ENCODE assay signal across 9 cellular contexts in genomic region chr16:2533142-2533755, GRCh38. TPM values are rescaled to one million over a fixed set of nuclear protein-coding genes. Genes with fewer than 3 reads are reported as not detected.
DNase-seq lines count a peak whose midpoint lies in the region; ATAC-seq and TF ChIP-seq lines count a peak whose summit lies in the region.
"Not testable (repeated sequence)": the region's sequence is repeated elsewhere in the genome, so short reads cannot be mapped to it uniquely, and the experiment has no call there.
"Had no signal": no experiment of that assay in that cellular context is flagged by ENCODE, and none has a peak within 500 bp of the region (broad histone marks: within the 10 kb centered on the region; RNA-seq: fewer than 3 reads in every experiment).

No MANE protein-coding gene starts in this region.

- peak overlapping the region; percentile 51 for H4K91ac ChIP-seq in trophoblast cell (ENCODE audit: low read depth, low read length)

- not testable (repeated sequence) for H3K36me3 Mint-ChIP-seq in activated CD4-positive, alpha-beta T cell treated with anti-CD3 and anti-CD28 coated beads, Interleukin-2, amount 10 ng/mL, durations not matched to agents 7 days and 5 days (ENCODE audit: low read depth); brain

- not testable (repeated sequence) for H4K20me1 ChIP-seq in MM.1S (ENCODE audit: insufficient read depth, low read length)

- not testable (repeated sequence) for H3K36me3 ChIP-seq in MM.1S (replicated peaks; ENCODE audit: insufficient read depth, low read length)
- H3K36me3 ChIP-seq in lung (ENCODE audit: control insufficient read depth in 2 of 2, insufficient read depth in 2 of 2, low read length in 2 of 2) (peaks cover 0 to 18% of the 10 kb centered on the region in 2 donors), trophoblast cell (ENCODE audit: control insufficient read depth in 1 of 2, insufficient read depth in 2 of 2, low read length in 2 of 2) (peaks cover 23 to 27% of the 10 kb centered on the region in 2 experiments), tibial nerve (peaks cover 0 to 22% (median 0%) of the 10 kb centered on the region in 3 donors)

- H3K4me1 Mint-ChIP-seq in activated CD4-positive, alpha-beta T cell treated with anti-CD3 and anti-CD28 coated beads, Interleukin-2, amount 10 ng/mL, durations not matched to agents 7 days and 5 days, result peaks cover 31% of the 10 kb centered on the region
- H3K4me1 Mint-ChIP-seq in brain, result peaks cover 32% of the 10 kb centered on the region

- peak overlapping the region; percentile 68 for H4K8ac ChIP-seq in trophoblast cell (ENCODE audit: low read depth, low read length)

- not testable (repeated sequence) for H3K9me3 Mint-ChIP-seq in activated CD4-positive, alpha-beta T cell treated with anti-CD3 and anti-CD28 coated beads, Interleukin-2, amount 10 ng/mL, durations not matched to agents 7 days and 5 days; brain

- H3F3A ChIP-seq in MM.1S (ENCODE audit: insufficient read depth, low read length), result peaks cover 26% of the 10 kb centered on the region

- not testable (repeated sequence) for H3K9me2 ChIP-seq in MM.1S (replicated peaks; ENCODE audit: insufficient read depth, low read length)

- not testable (repeated sequence) for TF ChIP-seq CTCF in MM.1S (IDR thresholded peaks at IDR 0.05; ENCODE audit: low read length); brain (conservative IDR thresholded peaks at IDR 0.05); fibroblast of mammary gland (conservative IDR thresholded peaks at IDR 0.05; ENCODE audit: control insufficient read depth, insufficient read depth, low read depth, low read length); lung (IDR thresholded peaks at IDR 0.05; ENCODE audit: control extremely low read depth, extremely low read depth); tibial nerve (IDR thresholded peaks at IDR 0.05)

- H2BK12ac ChIP-seq in trophoblast cell (ENCODE audit: low read length), result not testable (repeated sequence)

- CTCF ChIA-PET in activated CD4-positive, alpha-beta T cell treated with anti-CD3 and anti-CD28 coated beads, Interleukin-2, amount 10 ng/mL, durations not matched to agents 7 days and 5 days (lab: Charles Lee), result interaction anchor here (1.1 to 1.4 kb wide), 2 partner anchors 13 to 60 kb away, joined by 4 to 7 read pairs; partner anchors contain the start of gene AMDHD2

- peaks cover 14% of the 10 kb centered on the region for H3K79me1 ChIP-seq in trophoblast cell (ENCODE audit: low read length)

- H2BK120ac ChIP-seq in trophoblast cell (ENCODE audit: insufficient read depth, low read length, poor library complexity), result peak overlapping the region; percentile 29

- peak overlapping the region; percentile 90 for H3K4me3 Mint-ChIP-seq in activated CD4-positive, alpha-beta T cell treated with anti-CD3 and anti-CD28 coated beads, Interleukin-2, amount 10 ng/mL, durations not matched to agents 7 days and 5 days
- H3K4me3 Mint-ChIP-seq in brain, result peak overlapping the region; percentile 91 to 98 (median 96)

- H3K27me3 ChIP-seq in MM.1S (replicated peaks; ENCODE audit: insufficient read depth, low read length); lung (ENCODE audit: control insufficient read depth, insufficient read depth); trophoblast cell (ENCODE audit: insufficient read depth, low read length); tibial nerve: not testable (repeated sequence)

- H3K4me3 ChIP-seq in MM.1S (ENCODE audit: low read length) (peak overlapping the region; percentile 70), fibroblast of mammary gland (ENCODE audit: control insufficient read depth, low read depth, low read length) (peak overlapping the region; percentile 47), tibial nerve (peak overlapping the region; percentile 52 to 81 (median 70))
- H3K4me3 ChIP-seq in lung; trophoblast cell (ENCODE audit: low read depth, low read length): not testable (repeated sequence)

- DNase-seq in DMS53 (lab: John Stamatoyannopoulos, UW) (peak; percentile 62), trophoblast cell (peak in 1 of 2 donors; percentile 59)
- not testable (repeated sequence) for DNase-seq in MM.1S; activated CD4-positive, alpha-beta T cell treated with anti-CD3 and anti-CD28 coated beads, Interleukin-2, amount 10 ng/mL, durations not matched to agents 7 days and 5 days; fibroblast of mammary gland (ENCODE audit: low read depth); lung (ENCODE audit: low spot score); tibial nerve (ENCODE audit: low spot score in 2 of 2)

- not testable (repeated sequence) for TF ChIP-seq EP300 in tibial nerve (IDR thresholded peaks at IDR 0.05)

- H3K27ac Mint-ChIP-seq in activated CD4-positive, alpha-beta T cell treated with anti-CD3 and anti-CD28 coated beads, Interleukin-2, amount 10 ng/mL, durations not matched to agents 7 days and 5 days, result peak overlapping the region; percentile 99
- H3K27ac Mint-ChIP-seq in brain, result peak overlapping the region; percentile 93 to 97 (median 96)

- 30 to 32% methylated on average over 15 to 16 of the region's 16 CpGs for WGBS in lung, 2 donors
- WGBS in trophoblast cell (ENCODE audit: extremely low coverage, insufficient coverage, insufficient read length), result no CpG with 5 or more reads among the region's 16 CpGs
- WGBS in tibial nerve, 2 donors, result 34 to 35% methylated on average over 16 of the region's 16 CpGs

- not testable (repeated sequence) for H3K9me3 ChIP-seq in MM.1S (replicated peaks; ENCODE audit: insufficient read depth, low read length); lung (ENCODE audit: control insufficient read depth in 2 of 2, insufficient read depth in 1 of 2, low read length in 1 of 2); trophoblast cell (ENCODE audit: insufficient read depth, low read depth, low read length); tibial nerve

- not testable (repeated sequence) for H2AK5ac ChIP-seq in trophoblast cell (ENCODE audit: low read length)

- not testable (repeated sequence) for H3K4ac ChIP-seq in trophoblast cell (ENCODE audit: low read depth, low read length)

- not testable (repeated sequence) for H3K79me2 ChIP-seq in MM.1S (ENCODE audit: low read length); trophoblast cell (ENCODE audit: control insufficient read depth, insufficient read depth, low read length, poor library complexity)

- POLR2A ChIA-PET in activated CD4-positive, alpha-beta T cell treated with anti-CD3 and anti-CD28 coated beads, Interleukin-2, amount 10 ng/mL, durations not matched to agents 7 days and 5 days (lab: Charles Lee), result interaction anchor here (0.6 to 1.5 kb wide), 2 partner anchors 13 to 178 kb away, joined by 3 to 7 read pairs; partner anchors contain the start of gene AMDHD2

- not testable (repeated sequence) for H3K14ac ChIP-seq in trophoblast cell (ENCODE audit: low read length)

- H3K23ac ChIP-seq in trophoblast cell (ENCODE audit: low read length), result not testable (repeated sequence)

- peak overlapping the region; percentile 70; the same call in 1 of the 2 replicates for H3K4me2 ChIP-seq in MM.1S (ENCODE audit: low read depth, low read length)
- peak overlapping the region; percentile 73 for H3K4me2 ChIP-seq in trophoblast cell (ENCODE audit: low read length)

- H3K18ac ChIP-seq in trophoblast cell (ENCODE audit: low read length), result not testable (repeated sequence)

- TF ChIP-seq POLR2A in tibial nerve (IDR thresholded peaks at IDR 0.05), result not testable (repeated sequence)

- peak overlapping the region; percentile 80; the same call in 1 of the 2 replicates for H3K9ac ChIP-seq in MM.1S (ENCODE audit: low read length)
- H3K9ac ChIP-seq in trophoblast cell (ENCODE audit: low read length), result not testable (repeated sequence)

- not testable (repeated sequence) for H3K27me3 Mint-ChIP-seq in activated CD4-positive, alpha-beta T cell treated with anti-CD3 and anti-CD28 coated beads, Interleukin-2, amount 10 ng/mL, durations not matched to agents 7 days and 5 days; brain

- not testable (repeated sequence) for ATAC-seq in lung (ENCODE audit: insufficient read depth, low FRiP score)

- peak overlapping the region; percentile 81; the same call in 1 of the 2 replicates for H2AFZ ChIP-seq in MM.1S (ENCODE audit: low read length)
- not testable (repeated sequence) for H2AFZ ChIP-seq in trophoblast cell (ENCODE audit: insufficient read depth, low read length, poor library complexity)

- not testable (repeated sequence) for H3K4me1 ChIP-seq in MM.1S (ENCODE audit: low read length); lung (ENCODE audit: control insufficient read depth in 2 of 2, insufficient read depth in 2 of 2, low read length in 2 of 2)
- H3K4me1 ChIP-seq in trophoblast cell (ENCODE audit: control insufficient read depth in 1 of 2, insufficient read depth in 2 of 2, low read length in 2 of 2) (peaks cover 12 to 18% of the 10 kb centered on the region in 2 experiments), tibial nerve (peaks cover 0 to 31% (median 21%) of the 10 kb centered on the region in 4 donors)

- peak overlapping the region; percentile 84; the same call in 1 of the 2 replicates for H3K27ac ChIP-seq in MM.1S (ENCODE audit: low read length)
- H3K27ac ChIP-seq in lung (ENCODE audit: low read depth in 1 of 2, low read length in 1 of 2), result peak overlapping the region; percentile 79 to 90
- H3K27ac ChIP-seq in trophoblast cell (ENCODE audit: low read depth, low read length), result not testable (repeated sequence)
- peak overlapping the region; percentile 96 to 99 (median 98) for H3K27ac ChIP-seq in tibial nerve

- peak overlapping the region; percentile 34 for H4K12ac ChIP-seq in trophoblast cell (ENCODE audit: low read depth, low read length)

- not testable (repeated sequence) for H2BK5ac ChIP-seq in trophoblast cell (ENCODE audit: low read depth, low read length, poor library complexity)

RNA-seq across cellular contexts. Expression of gene CEMP1, which starts 2.0 kb away (rescaled TPM):
- total RNA-seq in activated CD4-positive, alpha-beta T cell treated with anti-CD3 and anti-CD28 coated beads, Interleukin-2, amount 10 ng/mL, durations not matched to agents 7 days and 5 days, result under 1 TPM in 1 of 2 experiments, not detected in 1; 0.17 TPM
- not detected for polyA plus RNA-seq in brain (ENCODE audit: insufficient read depth, low read depth, low replicate concordance)
- 1 to 10 TPM in 1 of 2 donors, under 1 TPM in 1; 0.65 to 2.1 TPM for total RNA-seq in lung
- 1 to 10 TPM; 1.1 to 1.6 TPM for polyA plus RNA-seq in lung
- polyA plus RNA-seq in trophoblast cell (2013), result not detected in 2 replicates
- total RNA-seq in tibial nerve, result not detected
- total RNA-seq: cerebellum had no signal

RNA-seq across cellular contexts. Expression of gene PDPK1, which starts 4.6 kb away (rescaled TPM):
- 10 to 100 TPM; 43.3 to 46.1 TPM for total RNA-seq in activated CD4-positive, alpha-beta T cell treated with anti-CD3 and anti-CD28 coated beads, Interleukin-2, amount 10 ng/mL, durations not matched to agents 7 days and 5 days
- 22.3 TPM for polyA plus RNA-seq in brain (ENCODE audit: insufficient read depth, low read depth, low replicate concordance)
- total RNA-seq in lung, result 10 to 100 TPM; 35.0 to 79.0 TPM
- polyA plus RNA-seq in lung, result 10 to 100 TPM; 16.7 to 32.6 TPM
- 25.4 and 26.9 TPM in 2 replicates for polyA plus RNA-seq in trophoblast cell (2013)
- 10 to 100 TPM; 28.6 to 41.7 (median 32.4) TPM for total RNA-seq in tibial nerve

RNA-seq across cellular contexts. Expression of gene AMDHD2, which starts 13.1 kb away (rescaled TPM):
- total RNA-seq in activated CD4-positive, alpha-beta T cell treated with anti-CD3 and anti-CD28 coated beads, Interleukin-2, amount 10 ng/mL, durations not matched to agents 7 days and 5 days, result 10 to 100 TPM; 45.8 to 60.7 TPM
- polyA plus RNA-seq in brain (ENCODE audit: insufficient read depth, low read depth, low replicate concordance) (18.9 TPM), lung (10 to 100 TPM; 44.0 to 60.4 TPM)
- total RNA-seq in lung (10 to 100 TPM; 27.2 to 59.7 TPM), tibial nerve (10 to 100 TPM; 40.4 to 64.5 (median 55.2) TPM)
- 11.1 and 11.6 TPM in 2 replicates for polyA plus RNA-seq in trophoblast cell (2013)

RNA-seq across cellular contexts. Expression of gene ATP6V0C, which starts 19.5 kb away (rescaled TPM):
- 100 to 1,000 TPM; 103 to 111 TPM for total RNA-seq in activated CD4-positive, alpha-beta T cell treated with anti-CD3 and anti-CD28 coated beads, Interleukin-2, amount 10 ng/mL, durations not matched to agents 7 days and 5 days
- polyA plus RNA-seq in brain (ENCODE audit: insufficient read depth, low read depth, low replicate concordance), result 403 TPM
- total RNA-seq in lung, result 100 to 1,000 TPM in 1 of 2 donors, 10 to 100 TPM in 1; 39.0 to 297 TPM
- 100 to 1,000 TPM; 203 to 410 TPM for polyA plus RNA-seq in lung
- 722 and 724 TPM in 2 replicates for polyA plus RNA-seq in trophoblast cell (2013)
- 10 to 100 TPM; 48.1 to 73.0 (median 61.1) TPM for total RNA-seq in tibial nerve

RNA-seq across cellular contexts. Expression of gene TBC1D24, which starts 58.3 kb away (rescaled TPM):
- 1 to 10 TPM; 8.1 TPM for total RNA-seq in activated CD4-positive, alpha-beta T cell treated with anti-CD3 and anti-CD28 coated beads, Interleukin-2, amount 10 ng/mL, durations not matched to agents 7 days and 5 days
- polyA plus RNA-seq in brain (ENCODE audit: insufficient read depth, low read depth, low replicate concordance) (23.3 TPM), lung (10 to 100 TPM in 1 of 2 donors, 1 to 10 TPM in 1; 9.0 to 17.3 TPM)
- total RNA-seq in lung (10 to 100 TPM; 29.2 to 35.7 TPM), tibial nerve (10 to 100 TPM; 12.0 to 18.3 (median 16.3) TPM)
- polyA plus RNA-seq in trophoblast cell (2013), result 4.0 TPM in 2 replicates
